ENCODE assay signal across 10 cellular contexts in genomic region chr13:99062593-99062992, GRCh38.
A peak's percentile ranks its signal among the peaks of the same experiment; 100 is the strongest.
DNase-seq lines count a peak whose midpoint lies in the region; ATAC-seq and TF ChIP-seq lines count a peak whose summit lies in the region.
"Had no signal": no experiment of that assay in that cellular context is flagged by ENCODE, and none has a peak within 500 bp of the region (broad histone marks: within the 10 kb centered on the region; RNA-seq: fewer than 3 reads in every experiment).

No MANE protein-coding gene starts in this region.

- TF ChIP-seq CTCF in brain (conservative IDR thresholded peaks at IDR 0.05) (no peak), upper lobe of right lung (IDR thresholded peaks at IDR 0.05) (no peak), smooth muscle cell (IDR thresholded peaks at IDR 0.05; ENCODE audit: borderline replicate concordance, insufficient read depth, poor library complexity, severe bottlenecking) (no peak)

- no peak for DNase-seq in activated naive CD4-positive, alpha-beta T cell treated with anti-CD3 and anti-CD28 coated beads, Interleukin-2, amount 50 U/mL, for 16 hours
- DNase-seq in upper lobe of right lung, result no peak
- no peak for DNase-seq in smooth muscle cell (lab: John Stamatoyannopoulos, UW; ENCODE audit: unreplicated experiment)
- no peak for DNase-seq in stimulated activated naive CD4-positive, alpha-beta T cell (lab: John Stamatoyannopoulos, UW)
- DNase-seq in activated CD8-positive, alpha-beta memory T cell treated with anti-CD3 and anti-CD28 coated beads, Interleukin-2, amount 10 ng/mL, durations not matched to agents 7 days and 5 days, result no peak
- DNase-seq: cortex of kidney had no signal

- no peaks in the 10 kb centered on the region for H3K79me2 ChIP-seq in smooth muscle cell (ENCODE audit: low read depth)

- no peak overlapping the region for H3K9ac ChIP-seq in smooth muscle cell (ENCODE audit: low read depth)
- H3K9ac ChIP-seq: neural progenitor cell had no signal

- H3F3A ChIP-seq in smooth muscle cell (ENCODE audit: low read depth), result no peaks in the 10 kb centered on the region

- no peaks in the 10 kb centered on the region for H3K27me3 Mint-ChIP-seq in activated naive CD4-positive, alpha-beta T cell treated with anti-CD3 and anti-CD28 coated beads, Interleukin-2, amount 50 U/mL, for 24 hours
- no peaks in the 10 kb centered on the region for H3K27me3 Mint-ChIP-seq in brain
- no peaks in the 10 kb centered on the region for H3K27me3 Mint-ChIP-seq in activated CD8-positive, alpha-beta memory T cell treated with anti-CD3 and anti-CD28 coated beads, Interleukin-2, amount 10 ng/mL, durations not matched to agents 7 days and 5 days

- H3K27ac ChIP-seq in layer of hippocampus (ENCODE audit: low read depth, low read length) (peak overlapping the region; percentile 21), upper lobe of right lung (peak overlapping the region; percentile 5), smooth muscle cell (ENCODE audit: low read depth) (no peak overlapping the region)
- H3K27ac ChIP-seq: neural progenitor cell had no signal

- no peak overlapping the region for H3K4me3 ChIP-seq in upper lobe of right lung
- no peak overlapping the region for H3K4me3 ChIP-seq in smooth muscle cell
- H3K4me3 ChIP-seq: neural progenitor cell had no signal

- H3K27me3 ChIP-seq in layer of hippocampus (ENCODE audit: control insufficient read depth, insufficient read depth, low read length), result no peaks in the 10 kb centered on the region
- H3K27me3 ChIP-seq in upper lobe of right lung, result no peaks in the 10 kb centered on the region
- no peaks in the 10 kb centered on the region for H3K27me3 ChIP-seq in smooth muscle cell (ENCODE audit: low read depth)
- H3K27me3 ChIP-seq: neural progenitor cell had no signal

- CTCF ChIA-PET in activated CD8-positive, alpha-beta memory T cell treated with anti-CD3 and anti-CD28 coated beads, Interleukin-2, amount 10 ng/mL, durations not matched to agents 7 days and 5 days (lab: Charles Lee), result no interaction called here

- peak overlapping the region; percentile 38 for H3K27ac Mint-ChIP-seq in activated naive CD4-positive, alpha-beta T cell treated with anti-CD3 and anti-CD28 coated beads, Interleukin-2, amount 50 U/mL, for 24 hours
- H3K27ac Mint-ChIP-seq in brain, result peak overlapping the region in 4 of 5 experiments; percentile 15 to 91 (median 69)
- H3K27ac Mint-ChIP-seq in activated CD8-positive, alpha-beta memory T cell treated with anti-CD3 and anti-CD28 coated beads, Interleukin-2, amount 10 ng/mL, durations not matched to agents 7 days and 5 days, result no peak overlapping the region
- H3K27ac Mint-ChIP-seq: neural progenitor cell had no signal

- peaks cover 21% of the 10 kb centered on the region for H3K36me3 Mint-ChIP-seq in activated naive CD4-positive, alpha-beta T cell treated with anti-CD3 and anti-CD28 coated beads, Interleukin-2, amount 50 U/mL, for 24 hours
- no peaks in the 10 kb centered on the region for H3K36me3 Mint-ChIP-seq in brain
- peaks cover 37% of the 10 kb centered on the region for H3K36me3 Mint-ChIP-seq in activated CD8-positive, alpha-beta memory T cell treated with anti-CD3 and anti-CD28 coated beads, Interleukin-2, amount 10 ng/mL, durations not matched to agents 7 days and 5 days
- H3K36me3 Mint-ChIP-seq: neural progenitor cell had no signal

- no peak overlapping the region for H3K4me2 ChIP-seq in smooth muscle cell
- H3K4me2 ChIP-seq: neural progenitor cell had no signal

- H3K36me3 ChIP-seq in upper lobe of right lung (no peaks in the 10 kb centered on the region), smooth muscle cell (ENCODE audit: low read depth) (no peaks in the 10 kb centered on the region)
- H3K36me3 ChIP-seq: neural progenitor cell had no signal

- ATAC-seq in upper lobe of right lung, result no peak
- ATAC-seq in activated CD8-positive, alpha-beta memory T cell treated with anti-CD3 and anti-CD28 coated beads, Interleukin-2, amount 10 ng/mL, durations not matched to agents 7 days and 5 days, result no peak

- H2AFZ ChIP-seq in smooth muscle cell (ENCODE audit: low read depth), result no peak overlapping the region
- H2AFZ ChIP-seq: neural progenitor cell had no signal

- H3K9me3 Mint-ChIP-seq in activated naive CD4-positive, alpha-beta T cell treated with anti-CD3 and anti-CD28 coated beads, Interleukin-2, amount 50 U/mL, for 24 hours, result no peaks in the 10 kb centered on the region
- no peaks in the 10 kb centered on the region for H3K9me3 Mint-ChIP-seq in brain
- H3K9me3 Mint-ChIP-seq in activated CD8-positive, alpha-beta memory T cell treated with anti-CD3 and anti-CD28 coated beads, Interleukin-2, amount 10 ng/mL, durations not matched to agents 7 days and 5 days (ENCODE audit: low read depth), result no peaks in the 10 kb centered on the region
- H3K9me3 Mint-ChIP-seq: neural progenitor cell had no signal

- H3K4me1 Mint-ChIP-seq in activated naive CD4-positive, alpha-beta T cell treated with anti-CD3 and anti-CD28 coated beads, Interleukin-2, amount 50 U/mL, for 24 hours, result peaks cover 90% of the 10 kb centered on the region
- peaks cover 35% of the 10 kb centered on the region for H3K4me1 Mint-ChIP-seq in brain
- H3K4me1 Mint-ChIP-seq in activated CD8-positive, alpha-beta memory T cell treated with anti-CD3 and anti-CD28 coated beads, Interleukin-2, amount 10 ng/mL, durations not matched to agents 7 days and 5 days, result peaks cover 47% of the 10 kb centered on the region
- H3K4me1 Mint-ChIP-seq: neural progenitor cell had no signal

- peak overlapping the region; percentile 6 for H3K4me3 Mint-ChIP-seq in activated naive CD4-positive, alpha-beta T cell treated with anti-CD3 and anti-CD28 coated beads, Interleukin-2, amount 50 U/mL, for 24 hours
- H3K4me3 Mint-ChIP-seq in brain, result peak overlapping the region in 4 of 5 experiments; percentile 15 to 59 (median 55)
- H3K4me3 Mint-ChIP-seq in activated CD8-positive, alpha-beta memory T cell treated with anti-CD3 and anti-CD28 coated beads, Interleukin-2, amount 10 ng/mL, durations not matched to agents 7 days and 5 days, result no peak overlapping the region
- H3K4me3 Mint-ChIP-seq: neural progenitor cell had no signal

- H4K20me1 ChIP-seq in smooth muscle cell (ENCODE audit: low read depth), result no peaks in the 10 kb centered on the region

- H3K9me3 ChIP-seq in upper lobe of right lung, result no peaks in the 10 kb centered on the region
- no peaks in the 10 kb centered on the region for H3K9me3 ChIP-seq in smooth muscle cell (replicated peaks; ENCODE audit: low read depth)

- intact Hi-C loops in upper lobe of right lung (cut with DNase I), result no loop called here

- H3K4me1 ChIP-seq in upper lobe of right lung, result peaks cover 23% of the 10 kb centered on the region
- H3K4me1 ChIP-seq in smooth muscle cell (ENCODE audit: low read depth), result no peaks in the 10 kb centered on the region
- H3K4me1 ChIP-seq: neural progenitor cell had no signal

- WGBS in smooth muscle cell (ENCODE audit: low lambda C conversion rate), result 90% methylated on average over 10 of the region's 10 CpGs
